Comparison of ENCODE assay signal across 9 cellular contexts in genomic region chr9:113986931-113987330, GRCh38.
"Had no signal": no experiment of that assay in that cellular context is flagged by ENCODE, and none has a peak within 500 bp of the region (broad histone marks: within the 10 kb centered on the region; RNA-seq: fewer than 3 reads in every experiment).

No MANE protein-coding gene starts in this region.

- H3K4me2 ChIP-seq: KMS-11 had no signal

- H2AFZ ChIP-seq: GM23248 had no signal

- H3K27ac Mint-ChIP-seq: IgD-negative memory B cell had no signal

- H3K27ac ChIP-seq: GM23248, HL-60, KMS-11 had no signal

- H3K4me3 ChIP-seq: GM23248 had no signal

- FAIRE-seq: HepG2 had no signal

- H3K36me3 Mint-ChIP-seq: IgD-negative memory B cell had no signal

- H3K27me3 Mint-ChIP-seq: IgD-negative memory B cell had no signal

- H3K9me3 Mint-ChIP-seq: H9, IgD-negative memory B cell had no signal

- H3K4me3 Mint-ChIP-seq: H9, IgD-negative memory B cell had no signal

- ATAC-seq: HepG2 had no signal

- DNase-seq: GOT3, H9, HCEC 1CT, KBM-7 had no signal
